21 cellular contexts compared by ENCODE assay signal in the genomic region with DNA sequence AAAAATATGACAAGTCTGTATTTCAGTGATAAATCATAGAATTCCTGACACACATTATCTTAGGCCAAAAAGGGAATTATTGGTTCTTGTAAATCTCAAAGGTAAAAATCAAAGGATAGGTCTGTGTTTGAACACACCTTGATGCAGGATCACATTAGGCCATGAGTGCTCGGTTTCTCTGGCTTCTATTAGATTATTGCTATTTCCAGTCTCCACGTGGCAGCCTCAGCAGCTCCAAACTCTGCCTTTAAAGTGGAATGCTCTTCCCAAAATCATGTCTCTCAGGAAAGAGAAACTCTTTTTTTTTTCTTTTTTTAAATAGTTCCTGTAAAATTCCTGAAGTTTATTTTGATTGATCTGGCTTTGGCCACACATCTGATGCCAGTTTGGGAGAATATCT.
A peak's percentile ranks its signal among the peaks of the same experiment; 100 is the strongest.
DNase-seq lines count a peak whose midpoint lies in the region; ATAC-seq and TF ChIP-seq lines count a peak whose summit lies in the region.
"Had no signal": no experiment of that assay in that cellular context is flagged by ENCODE, and none has a peak within 500 bp of the region (broad histone marks: within the 10 kb centered on the region; RNA-seq: fewer than 3 reads in every experiment).

No MANE protein-coding gene starts in this region.

- H3K4me3 Mint-ChIP-seq in activated naive CD4-positive, alpha-beta T cell treated with anti-CD3 and anti-CD28 coated beads, Interleukin-2, amount 10 ng/mL, durations not matched to agents 7 days and 5 days: no peak overlapping the region
- no peak overlapping the region for H3K4me3 Mint-ChIP-seq in GM23338
- H3K4me3 Mint-ChIP-seq: activated naive CD8-positive, alpha-beta T cell treated with anti-CD3 and anti-CD28 coated beads, Interleukin-2, amount 10 ng/mL, durations not matched to agents 7 days and 5 days; neural crest cell; stimulated activated naive B cell treated with anti-CD40 and anti-IgM and Interleukin-4, amounts not matched to agents 10 μg/mL and 1 μg/mL and 100 μg/mL, for 72 hours had no signal

- no peaks in the 10 kb centered on the region for H3K36me3 ChIP-seq in IMR-90 (ENCODE audit: control insufficient read depth, insufficient read depth, low read length)
- H3K36me3 ChIP-seq in gastroesophageal sphincter: no peaks in the 10 kb centered on the region
- no peaks in the 10 kb centered on the region for H3K36me3 ChIP-seq in skeletal muscle tissue (ENCODE audit: control insufficient read depth in 3 of 3, insufficient read depth in 3 of 3, low read length in 3 of 3)
- no peaks in the 10 kb centered on the region for H3K36me3 ChIP-seq in GM23338 (ENCODE audit: insufficient read depth)
- H3K36me3 ChIP-seq: ascending aorta had no signal

- no peaks in the 10 kb centered on the region for H3K27me3 ChIP-seq in IMR-90 (ENCODE audit: control insufficient read depth, insufficient read depth, low read length)
- H3K27me3 ChIP-seq in gastroesophageal sphincter: no peaks in the 10 kb centered on the region
- no peaks in the 10 kb centered on the region for H3K27me3 ChIP-seq in skeletal muscle tissue (ENCODE audit: control insufficient read depth in 3 of 3, insufficient read depth in 3 of 3, low read length in 3 of 3)
- H3K27me3 ChIP-seq in GM23338 (ENCODE audit: insufficient read depth): no peaks in the 10 kb centered on the region
- H3K27me3 ChIP-seq: ascending aorta had no signal

- no peak for TF ChIP-seq RAD21 in IMR-90 (IDR thresholded peaks at IDR 0.05; ENCODE audit: low read length)

- H3K9me3 ChIP-seq in IMR-90 (ENCODE audit: control insufficient read depth, insufficient read depth, low read length): no peaks in the 10 kb centered on the region
- no peaks in the 10 kb centered on the region for H3K9me3 ChIP-seq in gastroesophageal sphincter
- H3K9me3 ChIP-seq in skeletal muscle tissue (ENCODE audit: control insufficient read depth in 3 of 3, low read length in 3 of 3): no peaks in the 10 kb centered on the region
- H3K9me3 ChIP-seq: ascending aorta, mucosa of descending colon had no signal

- peak overlapping the region; percentile 29 for H2BK120ac ChIP-seq in IMR-90 (ENCODE audit: low read depth, low read length)

- H2AFZ ChIP-seq in IMR-90 (replicated peaks; ENCODE audit: low read length, poor library complexity) (no peak overlapping the region), GM23338 (no peak overlapping the region)

- no peaks in the 10 kb centered on the region for H3K36me3 Mint-ChIP-seq in activated naive CD4-positive, alpha-beta T cell treated with anti-CD3 and anti-CD28 coated beads, Interleukin-2, amount 10 ng/mL, durations not matched to agents 7 days and 5 days
- no peaks in the 10 kb centered on the region for H3K36me3 Mint-ChIP-seq in GM23338 (ENCODE audit: low read depth)
- H3K36me3 Mint-ChIP-seq: activated naive CD8-positive, alpha-beta T cell treated with anti-CD3 and anti-CD28 coated beads, Interleukin-2, amount 10 ng/mL, durations not matched to agents 7 days and 5 days had no signal

- H3K18ac ChIP-seq in IMR-90 (ENCODE audit: low read depth, low read length): peak overlapping the region; percentile 98; the same call in 1 of the 2 replicates

- H3K27me3 Mint-ChIP-seq in activated naive CD4-positive, alpha-beta T cell treated with anti-CD3 and anti-CD28 coated beads, Interleukin-2, amount 10 ng/mL, durations not matched to agents 7 days and 5 days: no peaks in the 10 kb centered on the region
- no peaks in the 10 kb centered on the region for H3K27me3 Mint-ChIP-seq in GM23338 (ENCODE audit: insufficient read depth, low read depth, poor library complexity)

- H3F3A ChIP-seq in GM23338 (replicated peaks; ENCODE audit: low read depth): no peaks in the 10 kb centered on the region

- H2AK9ac ChIP-seq in IMR-90 (replicated peaks; ENCODE audit: low read depth, low read length, poor library complexity): no peak overlapping the region

- peaks cover 6 to 21% of the 10 kb centered on the region in 2 experiments; a peak in 2 of 4 replicates for H3K79me1 ChIP-seq in IMR-90 (ENCODE audit: low read depth in 1 of 2, low read length in 2 of 2)

- TF ChIP-seq EP300 in gastroesophageal sphincter (IDR thresholded peaks at IDR 0.05): no peak

- H3K9ac ChIP-seq in IMR-90 (ENCODE audit: low read depth, low read length): no peak overlapping the region
- H3K9ac ChIP-seq in skeletal muscle tissue (ENCODE audit: low read depth in 1 of 3, low read length in 3 of 3): no peak overlapping the region

- peak overlapping the region; percentile 81; the same call in 1 of the 2 replicates for H4K5ac ChIP-seq in IMR-90 (ENCODE audit: low read depth, low read length)

- TF ChIP-seq POLR2A in IMR-90 (IDR thresholded peaks at IDR 0.05; ENCODE audit: low read depth, low read length): no peak
- no peak for TF ChIP-seq POLR2A in gastroesophageal sphincter (IDR thresholded peaks at IDR 0.05)

- peak overlapping the region; percentile 49 for H3K4ac ChIP-seq in IMR-90 (ENCODE audit: low read depth, low read length)

- intact Hi-C loops in IMR-90 (cut with micrococcal nuclease): loop anchor here (1.0 to 5.0 kb wide), 4 partner anchors 106 to 263 kb away; partner anchors contain the start of gene FRMD6

- H4K8ac ChIP-seq in IMR-90 (ENCODE audit: low read depth in 2 of 2, low read length in 2 of 2): peak overlapping the region; percentile 31 to 48; a peak in 1 of 4 replicates

- H3K4me1 Mint-ChIP-seq in activated naive CD4-positive, alpha-beta T cell treated with anti-CD3 and anti-CD28 coated beads, Interleukin-2, amount 10 ng/mL, durations not matched to agents 7 days and 5 days: no peaks in the 10 kb centered on the region
- peaks cover 7% of the 10 kb centered on the region; the same call in 2 of the 3 replicates for H3K4me1 Mint-ChIP-seq in GM23338
- H3K4me1 Mint-ChIP-seq: activated naive CD8-positive, alpha-beta T cell treated with anti-CD3 and anti-CD28 coated beads, Interleukin-2, amount 10 ng/mL, durations not matched to agents 7 days and 5 days; stimulated activated naive B cell treated with anti-CD40 and anti-IgM and Interleukin-4, amounts not matched to agents 10 μg/mL and 1 μg/mL and 100 μg/mL, for 72 hours had no signal

- H3K27ac Mint-ChIP-seq in activated naive CD4-positive, alpha-beta T cell treated with anti-CD3 and anti-CD28 coated beads, Interleukin-2, amount 10 ng/mL, durations not matched to agents 7 days and 5 days: no peak overlapping the region
- no peak overlapping the region for H3K27ac Mint-ChIP-seq in GM23338
- H3K27ac Mint-ChIP-seq: activated naive CD8-positive, alpha-beta T cell treated with anti-CD3 and anti-CD28 coated beads, Interleukin-2, amount 10 ng/mL, durations not matched to agents 7 days and 5 days; stimulated activated naive B cell treated with anti-CD40 and anti-IgM and Interleukin-4, amounts not matched to agents 10 μg/mL and 1 μg/mL and 100 μg/mL, for 72 hours had no signal

- H3K9me1 ChIP-seq in IMR-90 (ENCODE audit: insufficient read depth, low read length): peaks cover 10% of the 10 kb centered on the region

- peak overlapping the region; percentile 16 for H2AK5ac ChIP-seq in IMR-90 (ENCODE audit: low read depth, low read length)

- H3K14ac ChIP-seq in IMR-90 (replicated peaks; ENCODE audit: low read depth, low read length): peak overlapping the region; percentile 13; the same call in 1 of the 2 replicates

- no peak for TF ChIP-seq CTCF in IMR-90 (conservative IDR thresholded peaks at IDR 0.05; ENCODE audit: low read depth, low read length)
- TF ChIP-seq CTCF in gastroesophageal sphincter (IDR thresholded peaks at IDR 0.05): no peak
- no peak for TF ChIP-seq CTCF in GM23338 (conservative IDR thresholded peaks at IDR 0.05; ENCODE audit: low read depth in 2 of 2)

- no peaks in the 10 kb centered on the region for H3K9me2 ChIP-seq in GM23338 (ENCODE audit: insufficient read depth)

- no peak overlapping the region for H3K56ac ChIP-seq in IMR-90 (ENCODE audit: extremely low read depth, insufficient read depth, low read length)

- H3K23ac ChIP-seq in IMR-90 (ENCODE audit: low read depth, low read length): peak overlapping the region; percentile 10

- peak overlapping the region; percentile 12; the same call in 1 of the 2 replicates for H2BK20ac ChIP-seq in IMR-90 (ENCODE audit: low read depth, low read length)

- H3K4me3 ChIP-seq in IMR-90 (ENCODE audit: insufficient read depth, low read depth, low read length) (no peak overlapping the region), gastroesophageal sphincter (no peak overlapping the region), skeletal muscle tissue (ENCODE audit: low read length in 3 of 3) (no peak overlapping the region), GM23338 (no peak overlapping the region)
- H3K4me3 ChIP-seq: ascending aorta, mucosa of descending colon had no signal

- BruUV-seq in IMR-90 (replicated peaks; lab: Mats Ljungman, UMichigan): no TSS peak

- in situ Hi-C loops in IMR-90 (cut with MboI; ENCODE audit: low sequenced_read_pairs): no loop called here

- POLR2A ChIA-PET in IMR-90 (lab: Charles Lee; ENCODE audit: unreplicated experiment): interaction anchor here (0.9 kb wide), 1 partner anchor 104 kb away, joined by 3 read pairs; no protein-coding TSS in a partner anchor

- H3K4me2 ChIP-seq in IMR-90 (ENCODE audit: low read depth, low read length): no peak overlapping the region
- H3K4me2 ChIP-seq in GM23338: no peak overlapping the region

- H2BK15ac ChIP-seq in IMR-90 (ENCODE audit: low read depth, low read length): peak overlapping the region; percentile 78; the same call in 1 of the 3 replicates

- no peak for DNase-seq in IMR-90
- peak; percentile 57 for DNase-seq in SK-N-DZ (ENCODE audit: low spot score)
- DNase-seq in activated naive CD4-positive, alpha-beta T cell treated with anti-CD3 and anti-CD28 coated beads, Interleukin-2, amount 10 ng/mL, durations not matched to agents 7 days and 5 days: no peak
- no peak for DNase-seq in GM23338 (ENCODE audit: low spot score)
- DNase-seq: activated CD4-positive, alpha-beta T cell treated with anti-CD3 and anti-CD28 coated beads for 4 hours; activated CD8-positive, alpha-beta memory T cell treated with anti-CD3 and anti-CD28 coated beads for 24 hours; activated effector memory CD4-positive, alpha-beta T cell treated with Interleukin-2 at 50 U/mL for 16 hours; activated naive CD8-positive, alpha-beta T cell treated with anti-CD3 and anti-CD28 coated beads, Interleukin-2, amount 10 ng/mL, durations not matched to agents 7 days and 5 days; central memory CD4-positive, alpha-beta T cell; dermis blood vessel endothelial cell; islet precursor cell; mucosa of descending colon; NCI-H2029; right cardiac atrium; stimulated activated CD4-positive, alpha-beta T cell treated with anti-CD3 and anti-CD28 coated beads, Interleukin-4, amount 100 ng/mL, for 4 hours; stimulated activated naive B cell treated with anti-CD40 and anti-IgM and Interleukin-4, amounts not matched to agents 10 μg/mL and 1 μg/mL and 100 μg/mL, for 72 hours had no signal

- CTCF ChIA-PET in IMR-90 (lab: Yijun Ruan, JAX): interaction anchor here (0.6 to 1.6 kb wide), 4 partner anchors 17 to 709 kb away, joined by 3 to 7 read pairs (median 4); no protein-coding TSS in a partner anchor
- CTCF ChIA-PET in activated naive CD4-positive, alpha-beta T cell treated with anti-CD3 and anti-CD28 coated beads, Interleukin-2, amount 10 ng/mL, durations not matched to agents 7 days and 5 days (lab: Charles Lee): no interaction called here

- dilution Hi-C loops in IMR-90 (cut with HindIII; ENCODE audit: low sequenced_read_pairs, unreplicated experiment): no loop called here

- no peaks in the 10 kb centered on the region for H4K20me1 ChIP-seq in IMR-90 (ENCODE audit: insufficient read depth, low read length)
- H4K20me1 ChIP-seq in GM23338 (replicated peaks; ENCODE audit: insufficient read depth): no peaks in the 10 kb centered on the region

- ATAC-seq in IMR-90 (ENCODE audit: low read depth) (no peak), gastroesophageal sphincter (no peak), GM23338 (no peak), HG03097 (IDR thresholded peaks at IDR 0.05; ENCODE audit: low FRiP score, unreplicated experiment) (no peak)
- ATAC-seq: mucosa of descending colon; right cardiac atrium; stimulated activated naive B cell treated with anti-CD40 and anti-IgM and Interleukin-4, amounts not matched to agents 10 μg/mL and 1 μg/mL and 100 μg/mL, for 72 hours had no signal

- no peaks in the 10 kb centered on the region for H3K9me3 Mint-ChIP-seq in activated naive CD4-positive, alpha-beta T cell treated with anti-CD3 and anti-CD28 coated beads, Interleukin-2, amount 10 ng/mL, durations not matched to agents 7 days and 5 days
- H3K9me3 Mint-ChIP-seq in GM23338: no peaks in the 10 kb centered on the region; the same call in 2 of the 3 replicates
- H3K9me3 Mint-ChIP-seq: activated naive CD8-positive, alpha-beta T cell treated with anti-CD3 and anti-CD28 coated beads, Interleukin-2, amount 10 ng/mL, durations not matched to agents 7 days and 5 days; stimulated activated naive B cell treated with anti-CD40 and anti-IgM and Interleukin-4, amounts not matched to agents 10 μg/mL and 1 μg/mL and 100 μg/mL, for 72 hours had no signal

- peak overlapping the region; percentile 83 for H2BK5ac ChIP-seq in IMR-90 (ENCODE audit: low read depth, low read length, poor library complexity, severe bottlenecking)

- H3K79me2 ChIP-seq in GM23338 (replicated peaks; ENCODE audit: insufficient read depth): no peaks in the 10 kb centered on the region

- H3K4me1 ChIP-seq in IMR-90 (ENCODE audit: control insufficient read depth, insufficient read depth, low read length): peaks cover 17% of the 10 kb centered on the region
- peaks cover 7 to 45% (median 7%) of the 10 kb centered on the region in 3 donors for H3K4me1 ChIP-seq in gastroesophageal sphincter
- H3K4me1 ChIP-seq in skeletal muscle tissue (ENCODE audit: control insufficient read depth in 3 of 3, insufficient read depth in 3 of 3, low read length in 3 of 3): peaks cover 4 to 10% (median 4%) of the 10 kb centered on the region in 3 donors
- H3K4me1 ChIP-seq in GM23338 (ENCODE audit: insufficient read depth): no peaks in the 10 kb centered on the region

- H4K91ac ChIP-seq in IMR-90 (ENCODE audit: insufficient read depth, low read depth, low read length): peak overlapping the region; percentile 50

- 80% methylated on average over 1 of the region's 2 CpGs; no CpG with 5 or more reads in 1 of the 2 experiments for WGBS in IMR-90 (ENCODE audit: extremely low coverage in 2 of 2, insufficient read length in 1 of 2), 2 experiments
- 6 to 9% methylated on average over 2 of the region's 2 CpGs for WGBS in gastroesophageal sphincter (ENCODE audit: low coverage in 1 of 2), 2 donors

- 0 out of 2 replicates have a peak overlapping the region, but pooled peaks have one; percentile 38 for H3K27ac ChIP-seq in IMR-90 (ENCODE audit: insufficient read depth, low read length)
- peak overlapping the region in 3 of 4 donors; percentile 73 to 77 (median 75) for H3K27ac ChIP-seq in gastroesophageal sphincter
- peak overlapping the region; percentile 32 for H3K27ac ChIP-seq in skeletal muscle tissue (ENCODE audit: low read depth, low read length)
- H3K27ac ChIP-seq in GM23338 (ENCODE audit: low read depth): no peak overlapping the region
